ENCODE assay signal across 22 cellular contexts in the genomic region with DNA sequence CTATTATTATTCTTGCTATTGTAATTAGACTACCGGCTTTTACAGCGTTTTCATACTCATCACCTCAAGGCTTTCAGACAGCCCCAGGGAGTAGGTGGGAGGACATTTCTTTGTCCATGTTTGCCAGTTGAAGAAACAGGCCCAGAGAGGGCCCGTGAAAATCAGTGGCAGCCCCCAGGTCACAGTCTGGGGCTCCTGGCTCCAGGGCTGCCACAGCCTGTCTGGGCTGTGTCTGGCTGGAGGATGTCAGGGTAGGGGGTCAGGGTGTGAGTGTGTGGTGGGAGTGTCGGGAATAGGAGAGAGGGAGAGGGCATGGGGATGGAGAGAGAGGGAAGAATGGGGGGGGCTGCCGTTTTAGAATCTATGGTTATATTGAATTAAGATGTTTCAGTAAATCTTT.
"Had no signal": no experiment of that assay in that cellular context is flagged by ENCODE, and none has a peak within 500 bp of the region (broad histone marks: within the 10 kb centered on the region; RNA-seq: fewer than 3 reads in every experiment).

No MANE protein-coding gene starts in this region.

- ATAC-seq: esophagus mucosa, gastrocnemius medialis, heart right ventricle, left cardiac atrium, left lung, left ventricle myocardium superior, lower lobe of right lung had no signal

- H3K27me3 ChIP-seq: left lung had no signal

- H3K27ac ChIP-seq: coronary artery, dorsolateral prefrontal cortex, epithelial cell of prostate, esophagus squamous epithelium, gastrocnemius medialis, heart right ventricle, left lung, lower lobe of right lung had no signal

- H3K36me3 ChIP-seq: esophagus squamous epithelium, gastrocnemius medialis, heart right ventricle, left lung, lower lobe of right lung had no signal

- H3K4me3 ChIP-seq: coronary artery, dorsolateral prefrontal cortex, esophagus squamous epithelium, gastrocnemius medialis, heart right ventricle, left lung, lower lobe of right lung had no signal

- H3K9me3 ChIP-seq: esophagus squamous epithelium, gastrocnemius medialis, left lung, lower lobe of right lung had no signal

- DNase-seq: dermis blood vessel endothelial cell; dorsolateral prefrontal cortex; effector CD4-positive, alpha-beta T cell; effector memory CD4-positive, alpha-beta T cell; erythroblast; esophagus squamous epithelium; foreskin fibroblast; foreskin melanocyte; gastrocnemius medialis; glutamatergic neuron; head of caudate nucleus; heart right ventricle; hippocampal formation; left cardiac atrium; left lung; left ventricle myocardium superior; lower lobe of right lung; mesenchymal stem cell; midbrain had no signal
